Comparison of ENCODE assay signal across 1 cellular context in the genomic region with DNA sequence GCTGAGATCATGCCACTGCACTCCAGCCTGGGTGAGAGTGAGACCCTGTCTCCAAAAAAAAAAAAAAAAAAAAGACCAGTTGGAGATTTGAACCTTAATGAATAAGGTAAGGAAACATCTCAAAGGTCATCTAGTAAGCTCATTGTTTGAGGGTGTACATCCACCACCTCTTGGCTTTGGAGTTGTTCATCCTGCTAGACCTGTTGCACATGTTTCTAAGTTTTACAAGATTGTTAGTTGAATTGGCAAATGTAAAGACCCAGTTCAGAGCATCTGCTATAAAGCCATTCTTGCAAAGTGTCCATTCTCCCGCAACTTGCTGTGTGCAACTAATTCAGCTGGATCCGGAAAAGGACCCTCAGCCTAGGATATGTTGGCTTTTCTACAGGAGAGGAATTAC.
TF ChIP-seq lines count a peak whose summit lies in the region.

No MANE protein-coding gene starts in this region.

TF ChIP-seq in HepG2, 621 proteins besides CTCF, POLR2A, EP300 and RAD21 (continued from another document):
- TF ChIP-seq, protein P1, sequence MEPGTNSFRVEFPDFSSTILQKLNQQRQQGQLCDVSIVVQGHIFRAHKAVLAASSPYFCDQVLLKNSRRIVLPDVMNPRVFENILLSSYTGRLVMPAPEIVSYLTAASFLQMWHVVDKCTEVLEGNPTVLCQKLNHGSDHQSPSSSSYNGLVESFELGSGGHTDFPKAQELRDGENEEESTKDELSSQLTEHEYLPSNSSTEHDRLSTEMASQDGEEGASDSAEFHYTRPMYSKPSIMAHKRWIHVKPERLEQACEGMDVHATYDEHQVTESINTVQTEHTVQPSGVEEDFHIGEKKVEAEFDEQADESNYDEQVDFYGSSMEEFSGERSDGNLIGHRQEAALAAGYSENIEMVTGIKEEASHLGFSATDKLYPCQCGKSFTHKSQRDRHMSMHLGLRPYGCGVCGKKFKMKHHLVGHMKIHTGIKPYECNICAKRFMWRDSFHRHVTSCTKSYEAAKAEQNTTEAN (CRISPR knock-in tag; conservative IDR thresholded peaks at IDR 0.05): no peak
- TF ChIP-seq ZNF512 (CRISPR knock-in tag; IDR thresholded peaks at IDR 0.05): no peak
TF ChIP-seq in HepG2: peak in this region for 1.
